ENCODE assay signal across 21 cellular contexts in genomic region chr2:215605214-215605613, GRCh38.
DNase-seq lines count a peak whose midpoint lies in the region; ATAC-seq and TF ChIP-seq lines count a peak whose summit lies in the region.
"Had no signal": no experiment of that assay in that cellular context is flagged by ENCODE, and none has a peak within 500 bp of the region (broad histone marks: within the 10 kb centered on the region; RNA-seq: fewer than 3 reads in every experiment).

No MANE protein-coding gene starts in this region.

- no peaks in the 10 kb centered on the region for H3K4me1 ChIP-seq in PC-3 (ENCODE audit: insufficient read depth, low read length)

- ATAC-seq in PC-3 (peak; percentile 72), HG03025 (IDR thresholded peaks at IDR 0.05; ENCODE audit: low FRiP score, unreplicated experiment) (no peak)
- ATAC-seq: A549; CD8-positive, alpha-beta T cell had no signal

- intact Hi-C loops in PC-3 (cut with micrococcal nuclease) (no loop called here), posterior vena cava (cut with DNase I) (no loop called here)

- no peaks in the 10 kb centered on the region for H3K9me3 ChIP-seq in PC-3 (ENCODE audit: low read length)
- H3K9me3 ChIP-seq: A549; BLaER1 treated with 17β-estradiol and CSF1 and Interleukin-3, amounts not matched to agents 10 nM and 100 nM; Caco-2 had no signal

- no peak overlapping the region for H3K27ac ChIP-seq in PC-3 (ENCODE audit: low read length)
- H3K27ac ChIP-seq: 22Rv1; A549; BLaER1 treated with 17β-estradiol and CSF1 and Interleukin-3, amounts not matched to agents 10 nM and 100 nM; C4-2B had no signal

- no peaks in the 10 kb centered on the region for H3K9me2 ChIP-seq in PC-3 (replicated peaks; ENCODE audit: low read length)

- BruUV-seq in PC-3 (replicated peaks; lab: Mats Ljungman, UMichigan), result no TSS peak

- H3K36me3 ChIP-seq in PC-3 (ENCODE audit: low read depth, low read length), result no peaks in the 10 kb centered on the region
- H3K36me3 ChIP-seq: BLaER1 treated with 17β-estradiol and CSF1 and Interleukin-3, amounts not matched to agents 10 nM and 100 nM had no signal

- no peak overlapping the region for H3K9ac ChIP-seq in PC-3 (ENCODE audit: low read length)
- H3K9ac ChIP-seq: BLaER1 treated with 17β-estradiol and CSF1 and Interleukin-3, amounts not matched to agents 10 nM and 100 nM had no signal

- no peak overlapping the region for H3K4me2 ChIP-seq in PC-3 (ENCODE audit: low read length)
- H3K4me2 ChIP-seq: A549 had no signal

- DNase-seq in EH (ENCODE audit: low read depth) (peak; percentile 33), PC-3 (no peak), fibroblast of the aortic adventitia (ENCODE audit: low read depth) (peak; percentile 50), HuH-7.5 (ENCODE audit: low spot score) (no peak), posterior vena cava (ENCODE audit: low spot score) (no peak)
- DNase-seq: AML-193; Caco-2; Calu3; CD4-positive, alpha-beta T cell; CD8-positive, alpha-beta T cell; DMS 273 treated with DMSO at 0.1 percent for 48 hours; DMS153; DMS53; DMS79; DND-41; GF-D8 had no signal

- H3F3A ChIP-seq in PC-3 (ENCODE audit: low read length, unreplicated experiment), result no peaks in the 10 kb centered on the region

- H2AFZ ChIP-seq in PC-3 (ENCODE audit: low read length), result no peak overlapping the region

- CTCF ChIA-PET in PC-3 (lab: Charles Lee), result no interaction called here

- H3K4me3 ChIP-seq in PC-3 (ENCODE audit: low read length), result no peak overlapping the region
- H3K4me3 ChIP-seq in fibroblast of the aortic adventitia (ENCODE audit: low read depth, low read length), result no peak overlapping the region
- H3K4me3 ChIP-seq: A549; BLaER1 treated with 17β-estradiol and CSF1 and Interleukin-3, amounts not matched to agents 10 nM and 100 nM had no signal

- no peak for TF ChIP-seq CTCF in PC-3 (conservative IDR thresholded peaks at IDR 0.05; ENCODE audit: low read depth, low read length)
- TF ChIP-seq CTCF in fibroblast of the aortic adventitia (IDR thresholded peaks at IDR 0.05; ENCODE audit: insufficient read depth, low read length), result no peak

- H3K79me2 ChIP-seq in PC-3 (ENCODE audit: low read length), result no peaks in the 10 kb centered on the region

- H4K20me1 ChIP-seq in PC-3 (ENCODE audit: low read length), result no peaks in the 10 kb centered on the region
- H4K20me1 ChIP-seq: BLaER1 treated with 17β-estradiol and CSF1 and Interleukin-3, amounts not matched to agents 10 nM and 100 nM had no signal

- POLR2A ChIA-PET in PC-3 (lab: Charles Lee; ENCODE audit: unreplicated experiment), result no interaction called here

- H3K27me3 ChIP-seq in PC-3 (ENCODE audit: low read length), result no peaks in the 10 kb centered on the region
- H3K27me3 ChIP-seq: BLaER1 treated with 17β-estradiol and CSF1 and Interleukin-3, amounts not matched to agents 10 nM and 100 nM had no signal

Comparison
In these comparisons a context has a peak if more than half of its experiments do, and no peak if none do; other contexts are left out.
1. DNase-seq: peak in EH (single experiment) and fibroblast of the aortic adventitia (single experiment); none in PC-3 (single experiment), HuH-7.5 (single experiment) and posterior vena cava (single experiment).